ENCODE assay signal across 17 cellular contexts in genomic region chr7:44681645-44682044, GRCh38.
DNase-seq lines count a peak whose midpoint lies in the region; ATAC-seq and TF ChIP-seq lines count a peak whose summit lies in the region.
"Had no signal": no experiment of that assay in that cellular context is flagged by ENCODE, and none has a peak within 500 bp of the region (broad histone marks: within the 10 kb centered on the region; RNA-seq: fewer than 3 reads in every experiment).

No MANE protein-coding gene starts in this region.

- ATAC-seq in Right ventricle myocardium inferior: no peak
- no peak for ATAC-seq in left lobe of liver
- ATAC-seq: CD8-positive, alpha-beta T cell; GM12878 had no signal

- no peak overlapping the region for H3K27ac Mint-ChIP-seq in Calu3 (ENCODE audit: unreplicated experiment)

- no peaks in the 10 kb centered on the region for H3K9me3 Mint-ChIP-seq in Calu3 (ENCODE audit: low read depth, unreplicated experiment)
- H3K9me3 Mint-ChIP-seq: CD8-positive, alpha-beta T cell; H9 had no signal

- peaks cover 59% of the 10 kb centered on the region for H3K36me3 Mint-ChIP-seq in Calu3 (ENCODE audit: insufficient read depth, unreplicated experiment)

- BruUV-seq in Calu3 (replicated peaks; lab: Mats Ljungman, UMichigan): no TSS peak

- H3K4me3 ChIP-seq in left ventricle myocardium inferior (no peak overlapping the region), spleen (no peak overlapping the region), suprapubic skin (no peak overlapping the region), ovary (no peak overlapping the region)
- H3K4me3 ChIP-seq: BLaER1, GM12878 had no signal

- TF ChIP-seq CTCF in left ventricle myocardium inferior (IDR thresholded peaks at IDR 0.05; ENCODE audit: borderline replicate concordance): no peak
- no peak for TF ChIP-seq CTCF in spleen (IDR thresholded peaks at IDR 0.05 in 8 of 11, conservative IDR thresholded peaks at IDR 0.05 in 3 of 11)
- no peak for TF ChIP-seq CTCF in Calu3 (IDR thresholded peaks at IDR 0.05; ENCODE audit: unreplicated experiment)
- TF ChIP-seq CTCF in suprapubic skin (IDR thresholded peaks at IDR 0.05): no peak
- TF ChIP-seq CTCF in ovary (IDR thresholded peaks at IDR 0.05): no peak

- H3K27me3 Mint-ChIP-seq in Calu3 (ENCODE audit: unreplicated experiment): no peaks in the 10 kb centered on the region

- H3K27me3 ChIP-seq in left ventricle myocardium inferior (ENCODE audit: low read depth) (no peaks in the 10 kb centered on the region), spleen (replicated peaks in 1 of 7) (no peaks in the 10 kb centered on the region), suprapubic skin (no peaks in the 10 kb centered on the region), ovary (no peaks in the 10 kb centered on the region)
- H3K27me3 ChIP-seq: BLaER1 had no signal

- H3K4me3 Mint-ChIP-seq in Calu3 (ENCODE audit: low read depth, unreplicated experiment): no peak overlapping the region
- H3K4me3 Mint-ChIP-seq: CD8-positive, alpha-beta T cell; H9 had no signal

- H3K36me3 ChIP-seq in left ventricle myocardium inferior (peaks cover 86% of the 10 kb centered on the region), spleen (peaks cover 0 to 95% (median 57%) of the 10 kb centered on the region in 6 donors), suprapubic skin (peaks cover 63% of the 10 kb centered on the region), ovary (no peaks in the 10 kb centered on the region)

- intact Hi-C loops in left ventricle myocardium inferior (cut with micrococcal nuclease): no loop called here
- intact Hi-C loops in Right ventricle myocardium inferior (cut with DNase I): no loop called here
- intact Hi-C loops in spleen (cut with DNase I; ENCODE audit: low total_unique reads): no loop called here
- intact Hi-C loops in Calu3 (cut with micrococcal nuclease; ENCODE audit: unreplicated experiment): no loop called here
- intact Hi-C loops in ovary (cut with DNase I): no loop called here

- DNase-seq in left ventricle myocardium inferior: no peak
- DNase-seq in Right ventricle myocardium inferior (ENCODE audit: missing footprints): no peak
- DNase-seq in left lobe of liver (ENCODE audit: low spot score): peak; percentile 23
- DNase-seq in spleen: peak; percentile 35
- DNase-seq in Calu3: no peak
- no peak for DNase-seq in activated effector memory CD4-positive, alpha-beta T cell treated with anti-CD3 and anti-CD28 coated beads, Interleukin-2, amount 50 U/mL, for 16 hours
- no peak for DNase-seq in suprapubic skin (ENCODE audit: low spot score in 2 of 2)
- DNase-seq in ovary: no peak
- DNase-seq: 8988T, DMS 273 treated with DMSO at 0.1 percent for 48 hours, DMS53, DND-41, EL, H9 had no signal

- no peak for TF ChIP-seq POLR2A in spleen (IDR thresholded peaks at IDR 0.05)
- no peak for TF ChIP-seq POLR2A in suprapubic skin (IDR thresholded peaks at IDR 0.05)
- TF ChIP-seq POLR2A in ovary (IDR thresholded peaks at IDR 0.05): no peak

- H3K4me1 ChIP-seq in left ventricle myocardium inferior: peaks cover 53% of the 10 kb centered on the region
- peaks cover 0 to 15% (median 0%) of the 10 kb centered on the region in 6 donors for H3K4me1 ChIP-seq in spleen
- peaks cover 16% of the 10 kb centered on the region for H3K4me1 ChIP-seq in suprapubic skin
- peaks cover 1% of the 10 kb centered on the region for H3K4me1 ChIP-seq in ovary (ENCODE audit: insufficient read depth)
- H3K4me1 ChIP-seq: BLaER1 had no signal

- peak overlapping the region; percentile 47 for H3K27ac ChIP-seq in left ventricle myocardium inferior (replicated peaks)
- no peak overlapping the region for H3K27ac ChIP-seq in spleen
- no peak overlapping the region for H3K27ac ChIP-seq in suprapubic skin
- H3K27ac ChIP-seq in ovary: no peak overlapping the region
- H3K27ac ChIP-seq: BLaER1 had no signal

- H3K4me1 Mint-ChIP-seq in Calu3 (ENCODE audit: low read depth, unreplicated experiment): peaks cover 18% of the 10 kb centered on the region
- H3K4me1 Mint-ChIP-seq: H9 had no signal

- TF ChIP-seq EP300 in suprapubic skin (IDR thresholded peaks at IDR 0.05) (no peak), ovary (IDR thresholded peaks at IDR 0.05) (no peak)

- CTCF ChIA-PET in Calu3 (lab: Charles Lee): no interaction called here

- H3K9me3 ChIP-seq in left ventricle myocardium inferior (replicated peaks) (no peaks in the 10 kb centered on the region), spleen (no peaks in the 10 kb centered on the region), suprapubic skin (no peaks in the 10 kb centered on the region), ovary (no peaks in the 10 kb centered on the region)
- H3K9me3 ChIP-seq: BLaER1 had no signal

- 95 to 98% (median 96%) methylated on average over 9 of the region's 9 CpGs for WGBS in spleen, 5 donors
- WGBS in suprapubic skin: 97% methylated on average over 9 of the region's 9 CpGs
- WGBS in ovary, 3 donors: 94 to 96% (median 95%) methylated on average over 9 of the region's 9 CpGs

Comparison
In these comparisons a context has a peak if more than half of its experiments do, and no peak if none do; other contexts are left out.
1. DNase-seq: peak in left lobe of liver (single experiment) and spleen (single experiment); none in left ventricle myocardium inferior (single experiment), Right ventricle myocardium inferior (single experiment), Calu3 (single experiment), activated effector memory CD4-positive, alpha-beta T cell treated with anti-CD3 and anti-CD28 coated beads, Interleukin-2, amount 50 U/mL, for 16 hours (single experiment), suprapubic skin (0 of 2) and ovary (0 of 5).